1 cellular context compared by ENCODE assay signal in the genomic region with DNA sequence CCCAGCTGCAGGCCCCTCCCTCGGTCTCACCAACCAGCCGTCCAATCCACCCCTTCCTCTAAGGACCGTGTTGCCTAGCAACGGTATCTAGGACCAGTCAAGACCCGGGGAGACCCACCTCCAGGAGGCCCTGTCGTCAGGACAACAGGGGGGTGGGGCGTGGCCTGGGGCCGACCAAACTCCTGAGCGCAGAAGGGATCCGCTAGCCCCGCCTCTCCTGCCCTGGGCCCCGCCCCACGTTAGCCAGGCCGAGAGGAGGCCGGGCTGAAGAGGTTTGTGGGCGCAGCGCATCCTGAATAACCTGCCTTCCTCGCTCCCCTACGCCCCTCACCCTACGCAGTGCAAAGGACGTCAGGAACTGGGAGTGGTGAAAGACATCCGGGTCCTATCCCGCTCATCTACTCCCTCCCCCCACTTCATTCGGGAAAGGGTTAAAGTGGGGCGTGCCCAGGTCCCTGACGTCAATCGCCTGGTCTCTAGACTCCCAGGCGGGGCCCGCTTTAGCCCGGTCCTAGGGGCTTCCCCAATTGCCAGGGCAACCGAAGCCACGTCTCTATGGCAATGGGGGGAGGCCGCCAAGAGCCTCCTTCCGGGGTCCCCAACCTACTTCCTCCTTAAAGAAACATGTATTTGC.
A peak's percentile ranks its signal among the peaks of the same experiment; 100 is the strongest.
TF ChIP-seq lines count a peak whose summit lies in the region.

No MANE protein-coding gene starts in this region.

TF ChIP-seq in H1, 55 proteins besides CTCF, POLR2A, EP300 and RAD21:
- TF ChIP-seq KDM4A (IDR thresholded peaks at IDR 0.05; ENCODE audit: low read depth, low read length, severe bottlenecking): peak; percentile 63
- TF ChIP-seq SUZ12 (IDR thresholded peaks at IDR 0.05; ENCODE audit: low read length): no peak
- TF ChIP-seq CHD1 (IDR thresholded peaks at IDR 0.05; ENCODE audit: low read depth, low read length): no peak
- TF ChIP-seq CBX8 (IDR thresholded peaks at IDR 0.05; ENCODE audit: borderline replicate concordance, low read depth, low read length): no peak
- peak; percentile 90 for TF ChIP-seq SP1 (IDR thresholded peaks at IDR 0.05; ENCODE audit: low read depth, low read length)
- no peak for TF ChIP-seq KDM1A (IDR thresholded peaks at IDR 0.05; ENCODE audit: borderline replicate concordance, low read length)
- no peak for TF ChIP-seq NRF1 (IDR thresholded peaks at IDR 0.05; ENCODE audit: low read depth, low read length)
- no peak for TF ChIP-seq ZNF274 (IDR thresholded peaks at IDR 0.05; ENCODE audit: borderline replicate concordance, extremely low read depth, low read length)
- TF ChIP-seq, protein P1, sequence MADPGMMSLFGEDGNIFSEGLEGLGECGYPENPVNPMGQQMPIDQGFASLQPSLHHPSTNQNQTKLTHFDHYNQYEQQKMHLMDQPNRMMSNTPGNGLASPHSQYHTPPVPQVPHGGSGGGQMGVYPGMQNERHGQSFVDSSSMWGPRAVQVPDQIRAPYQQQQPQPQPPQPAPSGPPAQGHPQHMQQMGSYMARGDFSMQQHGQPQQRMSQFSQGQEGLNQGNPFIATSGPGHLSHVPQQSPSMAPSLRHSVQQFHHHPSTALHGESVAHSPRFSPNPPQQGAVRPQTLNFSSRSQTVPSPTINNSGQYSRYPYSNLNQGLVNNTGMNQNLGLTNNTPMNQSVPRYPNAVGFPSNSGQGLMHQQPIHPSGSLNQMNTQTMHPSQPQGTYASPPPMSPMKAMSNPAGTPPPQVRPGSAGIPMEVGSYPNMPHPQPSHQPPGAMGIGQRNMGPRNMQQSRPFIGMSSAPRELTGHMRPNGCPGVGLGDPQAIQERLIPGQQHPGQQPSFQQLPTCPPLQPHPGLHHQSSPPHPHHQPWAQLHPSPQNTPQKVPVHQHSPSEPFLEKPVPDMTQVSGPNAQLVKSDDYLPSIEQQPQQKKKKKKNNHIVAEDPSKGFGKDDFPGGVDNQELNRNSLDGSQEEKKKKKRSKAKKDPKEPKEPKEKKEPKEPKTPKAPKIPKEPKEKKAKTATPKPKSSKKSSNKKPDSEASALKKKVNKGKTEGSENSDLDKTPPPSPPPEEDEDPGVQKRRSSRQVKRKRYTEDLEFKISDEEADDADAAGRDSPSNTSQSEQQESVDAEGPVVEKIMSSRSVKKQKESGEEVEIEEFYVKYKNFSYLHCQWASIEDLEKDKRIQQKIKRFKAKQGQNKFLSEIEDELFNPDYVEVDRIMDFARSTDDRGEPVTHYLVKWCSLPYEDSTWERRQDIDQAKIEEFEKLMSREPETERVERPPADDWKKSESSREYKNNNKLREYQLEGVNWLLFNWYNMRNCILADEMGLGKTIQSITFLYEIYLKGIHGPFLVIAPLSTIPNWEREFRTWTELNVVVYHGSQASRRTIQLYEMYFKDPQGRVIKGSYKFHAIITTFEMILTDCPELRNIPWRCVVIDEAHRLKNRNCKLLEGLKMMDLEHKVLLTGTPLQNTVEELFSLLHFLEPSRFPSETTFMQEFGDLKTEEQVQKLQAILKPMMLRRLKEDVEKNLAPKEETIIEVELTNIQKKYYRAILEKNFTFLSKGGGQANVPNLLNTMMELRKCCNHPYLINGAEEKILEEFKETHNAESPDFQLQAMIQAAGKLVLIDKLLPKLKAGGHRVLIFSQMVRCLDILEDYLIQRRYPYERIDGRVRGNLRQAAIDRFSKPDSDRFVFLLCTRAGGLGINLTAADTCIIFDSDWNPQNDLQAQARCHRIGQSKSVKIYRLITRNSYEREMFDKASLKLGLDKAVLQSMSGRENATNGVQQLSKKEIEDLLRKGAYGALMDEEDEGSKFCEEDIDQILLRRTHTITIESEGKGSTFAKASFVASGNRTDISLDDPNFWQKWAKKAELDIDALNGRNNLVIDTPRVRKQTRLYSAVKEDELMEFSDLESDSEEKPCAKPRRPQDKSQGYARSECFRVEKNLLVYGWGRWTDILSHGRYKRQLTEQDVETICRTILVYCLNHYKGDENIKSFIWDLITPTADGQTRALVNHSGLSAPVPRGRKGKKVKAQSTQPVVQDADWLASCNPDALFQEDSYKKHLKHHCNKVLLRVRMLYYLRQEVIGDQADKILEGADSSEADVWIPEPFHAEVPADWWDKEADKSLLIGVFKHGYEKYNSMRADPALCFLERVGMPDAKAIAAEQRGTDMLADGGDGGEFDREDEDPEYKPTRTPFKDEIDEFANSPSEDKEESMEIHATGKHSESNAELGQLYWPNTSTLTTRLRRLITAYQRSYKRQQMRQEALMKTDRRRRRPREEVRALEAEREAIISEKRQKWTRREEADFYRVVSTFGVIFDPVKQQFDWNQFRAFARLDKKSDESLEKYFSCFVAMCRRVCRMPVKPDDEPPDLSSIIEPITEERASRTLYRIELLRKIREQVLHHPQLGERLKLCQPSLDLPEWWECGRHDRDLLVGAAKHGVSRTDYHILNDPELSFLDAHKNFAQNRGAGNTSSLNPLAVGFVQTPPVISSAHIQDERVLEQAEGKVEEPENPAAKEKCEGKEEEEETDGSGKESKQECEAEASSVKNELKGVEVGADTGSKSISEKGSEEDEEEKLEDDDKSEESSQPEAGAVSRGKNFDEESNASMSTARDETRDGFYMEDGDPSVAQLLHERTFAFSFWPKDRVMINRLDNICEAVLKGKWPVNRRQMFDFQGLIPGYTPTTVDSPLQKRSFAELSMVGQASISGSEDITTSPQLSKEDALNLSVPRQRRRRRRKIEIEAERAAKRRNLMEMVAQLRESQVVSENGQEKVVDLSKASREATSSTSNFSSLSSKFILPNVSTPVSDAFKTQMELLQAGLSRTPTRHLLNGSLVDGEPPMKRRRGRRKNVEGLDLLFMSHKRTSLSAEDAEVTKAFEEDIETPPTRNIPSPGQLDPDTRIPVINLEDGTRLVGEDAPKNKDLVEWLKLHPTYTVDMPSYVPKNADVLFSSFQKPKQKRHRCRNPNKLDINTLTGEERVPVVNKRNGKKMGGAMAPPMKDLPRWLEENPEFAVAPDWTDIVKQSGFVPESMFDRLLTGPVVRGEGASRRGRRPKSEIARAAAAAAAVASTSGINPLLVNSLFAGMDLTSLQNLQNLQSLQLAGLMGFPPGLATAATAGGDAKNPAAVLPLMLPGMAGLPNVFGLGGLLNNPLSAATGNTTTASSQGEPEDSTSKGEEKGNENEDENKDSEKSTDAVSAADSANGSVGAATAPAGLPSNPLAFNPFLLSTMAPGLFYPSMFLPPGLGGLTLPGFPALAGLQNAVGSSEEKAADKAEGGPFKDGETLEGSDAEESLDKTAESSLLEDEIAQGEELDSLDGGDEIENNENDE (IDR thresholded peaks at IDR 0.05; ENCODE audit: insufficient replicate concordance, low read length): no peak
- no peak for TF ChIP-seq NANOG (IDR thresholded peaks at IDR 0.05; ENCODE audit: insufficient read depth, low read depth, low read length, poor library complexity, severe bottlenecking)
- no peak; the same call in 1 of the 2 replicates for TF ChIP-seq RBBP5 (IDR thresholded peaks at IDR 0.05; ENCODE audit: borderline replicate concordance, low read depth, low read length)
- TF ChIP-seq CBX5 (IDR thresholded peaks at IDR 0.05; ENCODE audit: low read depth, low read length): no peak
- TF ChIP-seq TCF12 (IDR thresholded peaks at IDR 0.05; ENCODE audit: low read depth, low read length): no peak
- no peak for TF ChIP-seq GTF2F1 (IDR thresholded peaks at IDR 0.05; ENCODE audit: borderline replicate concordance, low read depth, low read length)
- TF ChIP-seq SP4 (IDR thresholded peaks at IDR 0.05; ENCODE audit: low read length): peak; percentile 93
- 0 out of 2 replicates have a peak, but pooled peaks have one; percentile 21 for TF ChIP-seq JUND (IDR thresholded peaks at IDR 0.05; ENCODE audit: low read length)
- no peak for TF ChIP-seq YY1 (IDR thresholded peaks at IDR 0.05; ENCODE audit: low read depth, low read length)
- TF ChIP-seq GABPA (IDR thresholded peaks at IDR 0.05; ENCODE audit: borderline replicate concordance, insufficient read depth, low read length): no peak
- no peak for TF ChIP-seq BACH1 (IDR thresholded peaks at IDR 0.05; ENCODE audit: low read length)
- no peak for TF ChIP-seq POU5F1 (IDR thresholded peaks at IDR 0.05; ENCODE audit: low read depth, low read length)
- TF ChIP-seq HDAC6 (IDR thresholded peaks at IDR 0.05; ENCODE audit: low read depth, low read length): no peak
- TF ChIP-seq EZH2 (IDR thresholded peaks at IDR 0.05; ENCODE audit: low read depth, low read length, severe bottlenecking): no peak
- TF ChIP-seq CHD2 (IDR thresholded peaks at IDR 0.05; ENCODE audit: low read length): no peak
- no peak; the same call in 1 of the 2 replicates for TF ChIP-seq EGR1 (IDR thresholded peaks at IDR 0.05; ENCODE audit: borderline replicate concordance, low read depth, low read length)
- TF ChIP-seq, protein P2, sequence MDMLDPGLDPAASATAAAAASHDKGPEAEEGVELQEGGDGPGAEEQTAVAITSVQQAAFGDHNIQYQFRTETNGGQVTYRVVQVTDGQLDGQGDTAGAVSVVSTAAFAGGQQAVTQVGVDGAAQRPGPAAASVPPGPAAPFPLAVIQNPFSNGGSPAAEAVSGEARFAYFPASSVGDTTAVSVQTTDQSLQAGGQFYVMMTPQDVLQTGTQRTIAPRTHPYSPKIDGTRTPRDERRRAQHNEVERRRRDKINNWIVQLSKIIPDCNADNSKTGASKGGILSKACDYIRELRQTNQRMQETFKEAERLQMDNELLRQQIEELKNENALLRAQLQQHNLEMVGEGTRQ (IDR thresholded peaks at IDR 0.05; ENCODE audit: low read length): no peak
- TF ChIP-seq, protein P3, sequence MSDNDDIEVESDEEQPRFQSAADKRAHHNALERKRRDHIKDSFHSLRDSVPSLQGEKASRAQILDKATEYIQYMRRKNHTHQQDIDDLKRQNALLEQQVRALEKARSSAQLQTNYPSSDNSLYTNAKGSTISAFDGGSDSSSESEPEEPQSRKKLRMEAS (IDR thresholded peaks at IDR 0.05): 0 out of 2 replicates have a peak, but pooled peaks have one; percentile 42
- no peak for TF ChIP-seq RXRA (IDR thresholded peaks at IDR 0.05; ENCODE audit: insufficient read depth, low read depth, low read length)
- no peak for TF ChIP-seq PHF8 (conservative IDR thresholded peaks at IDR 0.05; ENCODE audit: low read depth, low read length)
- TF ChIP-seq BCL11A (IDR thresholded peaks at IDR 0.05; ENCODE audit: low read depth in 2 of 2, low read length in 2 of 2): no peak
- no peak for TF ChIP-seq FOSL1 (IDR thresholded peaks at IDR 0.05; ENCODE audit: insufficient read depth, low read depth, low read length)
- peak; percentile 88 for TF ChIP-seq CREB1 (IDR thresholded peaks at IDR 0.05)
- peak; percentile 44 for TF ChIP-seq CTBP2 (IDR thresholded peaks at IDR 0.05; ENCODE audit: borderline replicate concordance, insufficient read depth, insufficient read length, low read length)
- no peak for TF ChIP-seq KDM5A (IDR thresholded peaks at IDR 0.05; ENCODE audit: low read length)
- TF ChIP-seq POLR2AphosphoS5 (IDR thresholded peaks at IDR 0.05; ENCODE audit: low read depth, low read length): peak; percentile 46; the same call in 1 of the 2 replicates
- no peak for TF ChIP-seq SP2 (IDR thresholded peaks at IDR 0.05; ENCODE audit: low read length)
- peak; percentile 39; the same call in 1 of the 2 replicates for TF ChIP-seq RFX5 (IDR thresholded peaks at IDR 0.05; ENCODE audit: borderline replicate concordance, low read depth, low read length)
- no peak for TF ChIP-seq HDAC2 (IDR thresholded peaks at IDR 0.05; ENCODE audit: borderline replicate concordance in 1 of 2, low read depth in 2 of 2, low read length in 2 of 2)
- no peak for TF ChIP-seq BRCA1 (IDR thresholded peaks at IDR 0.05; ENCODE audit: low read depth, low read length)
- TF ChIP-seq, protein P4, sequence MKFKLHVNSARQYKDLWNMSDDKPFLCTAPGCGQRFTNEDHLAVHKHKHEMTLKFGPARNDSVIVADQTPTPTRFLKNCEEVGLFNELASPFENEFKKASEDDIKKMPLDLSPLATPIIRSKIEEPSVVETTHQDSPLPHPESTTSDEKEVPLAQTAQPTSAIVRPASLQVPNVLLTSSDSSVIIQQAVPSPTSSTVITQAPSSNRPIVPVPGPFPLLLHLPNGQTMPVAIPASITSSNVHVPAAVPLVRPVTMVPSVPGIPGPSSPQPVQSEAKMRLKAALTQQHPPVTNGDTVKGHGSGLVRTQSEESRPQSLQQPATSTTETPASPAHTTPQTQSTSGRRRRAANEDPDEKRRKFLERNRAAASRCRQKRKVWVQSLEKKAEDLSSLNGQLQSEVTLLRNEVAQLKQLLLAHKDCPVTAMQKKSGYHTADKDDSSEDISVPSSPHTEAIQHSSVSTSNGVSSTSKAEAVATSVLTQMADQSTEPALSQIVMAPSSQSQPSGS (IDR thresholded peaks at IDR 0.05; ENCODE audit: low read length): peak; percentile 86; the same call in 1 of the 2 replicates
- no peak for TF ChIP-seq SRF (IDR thresholded peaks at IDR 0.05; ENCODE audit: low read depth, low read length)
- TF ChIP-seq RNF2 (IDR thresholded peaks at IDR 0.05; ENCODE audit: borderline replicate concordance, low read depth, low read length, missing control alignments, poor library complexity, severe bottlenecking): no peak
- peak; percentile 85 to 97 for TF ChIP-seq SIN3A (conservative IDR thresholded peaks at IDR 0.05 in 1 of 2, IDR thresholded peaks at IDR 0.05 in 1 of 2; ENCODE audit: low read depth in 1 of 2, low read length in 2 of 2)
- no peak for TF ChIP-seq SIX5 (IDR thresholded peaks at IDR 0.05; ENCODE audit: low read depth, low read length)
- no peak for TF ChIP-seq TAF7 (optimal IDR thresholded peaks at IDR 0.05; ENCODE audit: borderline replicate concordance, low read depth, low read length)
- TF ChIP-seq, protein P5, sequence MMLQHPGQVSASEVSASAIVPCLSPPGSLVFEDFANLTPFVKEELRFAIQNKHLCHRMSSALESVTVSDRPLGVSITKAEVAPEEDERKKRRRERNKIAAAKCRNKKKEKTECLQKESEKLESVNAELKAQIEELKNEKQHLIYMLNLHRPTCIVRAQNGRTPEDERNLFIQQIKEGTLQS (IDR thresholded peaks at IDR 0.05; ENCODE audit: insufficient read depth, low read depth, low read length): no peak
- TF ChIP-seq SIRT6 (IDR thresholded peaks at IDR 0.05; ENCODE audit: low read length): no peak
- TF ChIP-seq SAP30 (IDR thresholded peaks at IDR 0.05; ENCODE audit: insufficient read depth, insufficient replicate concordance, low read length): no peak
- no peak for TF ChIP-seq ASH2L (IDR thresholded peaks at IDR 0.05; ENCODE audit: low read length)
- TF ChIP-seq TBP (IDR thresholded peaks at IDR 0.05; ENCODE audit: low read depth, low read length): 0 out of 2 replicates have a peak, but pooled peaks have one; percentile 26
